1 cellular context compared by ENCODE assay signal in the genomic region with DNA sequence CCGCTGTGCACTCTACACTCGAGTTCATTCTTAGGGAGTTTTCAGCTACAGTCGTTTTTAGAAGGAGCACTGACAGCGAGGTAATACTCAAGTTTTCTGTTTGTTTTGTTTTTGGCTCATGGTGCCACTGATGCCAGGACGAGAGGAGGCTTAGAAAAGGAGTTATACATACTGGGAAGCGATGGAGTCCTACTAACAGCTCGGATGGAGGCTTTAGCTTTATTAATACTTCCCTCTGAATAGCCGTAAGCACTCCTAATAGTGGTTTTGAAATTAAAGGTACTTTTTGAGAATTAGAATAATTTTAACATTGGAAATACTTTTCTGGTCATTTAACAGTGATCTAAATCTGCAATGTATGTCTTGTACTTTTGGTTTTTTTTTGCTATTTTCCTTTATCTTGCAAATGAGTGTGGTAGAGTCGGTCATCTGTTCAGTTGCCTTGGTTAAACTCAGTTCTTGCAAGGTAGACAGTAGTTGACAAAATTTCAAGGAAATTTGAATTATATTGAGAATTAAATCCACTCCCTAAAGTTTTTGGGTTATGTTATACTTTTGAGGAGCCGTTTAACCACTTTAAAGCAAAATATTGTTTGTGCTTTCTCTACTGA.
TF ChIP-seq lines count a peak whose summit lies in the region.

No MANE protein-coding gene starts in this region.

TF ChIP-seq in K562, 482 proteins besides CTCF, POLR2A, EP300 and RAD21 (continued from another document and continues in another):
- TF ChIP-seq, protein P1, sequence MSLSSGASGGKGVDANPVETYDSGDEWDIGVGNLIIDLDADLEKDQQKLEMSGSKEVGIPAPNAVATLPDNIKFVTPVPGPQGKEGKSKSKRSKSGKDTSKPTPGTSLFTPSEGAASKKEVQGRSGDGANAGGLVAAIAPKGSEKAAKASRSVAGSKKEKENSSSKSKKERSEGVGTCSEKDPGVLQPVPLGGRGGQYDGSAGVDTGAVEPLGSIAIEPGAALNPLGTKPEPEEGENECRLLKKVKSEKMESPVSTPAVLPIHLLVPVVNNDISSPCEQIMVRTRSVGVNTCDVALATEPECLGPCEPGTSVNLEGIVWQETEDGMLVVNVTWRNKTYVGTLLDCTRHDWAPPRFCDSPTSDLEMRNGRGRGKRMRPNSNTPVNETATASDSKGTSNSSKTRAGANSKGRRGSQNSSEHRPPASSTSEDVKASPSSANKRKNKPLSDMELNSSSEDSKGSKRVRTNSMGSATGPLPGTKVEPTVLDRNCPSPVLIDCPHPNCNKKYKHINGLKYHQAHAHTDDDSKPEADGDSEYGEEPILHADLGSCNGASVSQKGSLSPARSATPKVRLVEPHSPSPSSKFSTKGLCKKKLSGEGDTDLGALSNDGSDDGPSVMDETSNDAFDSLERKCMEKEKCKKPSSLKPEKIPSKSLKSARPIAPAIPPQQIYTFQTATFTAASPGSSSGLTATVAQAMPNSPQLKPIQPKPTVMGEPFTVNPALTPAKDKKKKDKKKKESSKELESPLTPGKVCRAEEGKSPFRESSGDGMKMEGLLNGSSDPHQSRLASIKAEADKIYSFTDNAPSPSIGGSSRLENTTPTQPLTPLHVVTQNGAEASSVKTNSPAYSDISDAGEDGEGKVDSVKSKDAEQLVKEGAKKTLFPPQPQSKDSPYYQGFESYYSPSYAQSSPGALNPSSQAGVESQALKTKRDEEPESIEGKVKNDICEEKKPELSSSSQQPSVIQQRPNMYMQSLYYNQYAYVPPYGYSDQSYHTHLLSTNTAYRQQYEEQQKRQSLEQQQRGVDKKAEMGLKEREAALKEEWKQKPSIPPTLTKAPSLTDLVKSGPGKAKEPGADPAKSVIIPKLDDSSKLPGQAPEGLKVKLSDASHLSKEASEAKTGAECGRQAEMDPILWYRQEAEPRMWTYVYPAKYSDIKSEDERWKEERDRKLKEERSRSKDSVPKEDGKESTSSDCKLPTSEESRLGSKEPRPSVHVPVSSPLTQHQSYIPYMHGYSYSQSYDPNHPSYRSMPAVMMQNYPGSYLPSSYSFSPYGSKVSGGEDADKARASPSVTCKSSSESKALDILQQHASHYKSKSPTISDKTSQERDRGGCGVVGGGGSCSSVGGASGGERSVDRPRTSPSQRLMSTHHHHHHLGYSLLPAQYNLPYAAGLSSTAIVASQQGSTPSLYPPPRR (CRISPR knock-in tag; IDR thresholded peaks at IDR 0.05; ENCODE audit: borderline replicate concordance) = no peak
- no peak for TF ChIP-seq ZNF561 (CRISPR knock-in tag; conservative IDR thresholded peaks at IDR 0.05)
- TF ChIP-seq, protein P2, sequence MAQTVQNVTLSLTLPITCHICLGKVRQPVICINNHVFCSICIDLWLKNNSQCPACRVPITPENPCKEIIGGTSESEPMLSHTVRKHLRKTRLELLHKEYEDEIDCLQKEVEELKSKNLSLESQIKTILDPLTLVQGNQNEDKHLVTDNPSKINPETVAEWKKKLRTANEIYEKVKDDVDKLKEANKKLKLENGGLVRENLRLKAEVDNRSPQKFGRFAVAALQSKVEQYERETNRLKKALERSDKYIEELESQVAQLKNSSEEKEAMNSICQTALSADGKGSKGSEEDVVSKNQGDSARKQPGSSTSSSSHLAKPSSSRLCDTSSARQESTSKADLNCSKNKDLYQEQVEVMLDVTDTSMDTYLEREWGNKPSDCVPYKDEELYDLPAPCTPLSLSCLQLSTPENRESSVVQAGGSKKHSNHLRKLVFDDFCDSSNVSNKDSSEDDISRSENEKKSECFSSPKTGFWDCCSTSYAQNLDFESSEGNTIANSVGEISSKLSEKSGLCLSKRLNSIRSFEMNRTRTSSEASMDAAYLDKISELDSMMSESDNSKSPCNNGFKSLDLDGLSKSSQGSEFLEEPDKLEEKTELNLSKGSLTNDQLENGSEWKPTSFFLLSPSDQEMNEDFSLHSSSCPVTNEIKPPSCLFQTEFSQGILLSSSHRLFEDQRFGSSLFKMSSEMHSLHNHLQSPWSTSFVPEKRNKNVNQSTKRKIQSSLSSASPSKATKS (CRISPR knock-in tag; IDR thresholded peaks at IDR 0.05) = no peak
- TF ChIP-seq, protein P3, sequence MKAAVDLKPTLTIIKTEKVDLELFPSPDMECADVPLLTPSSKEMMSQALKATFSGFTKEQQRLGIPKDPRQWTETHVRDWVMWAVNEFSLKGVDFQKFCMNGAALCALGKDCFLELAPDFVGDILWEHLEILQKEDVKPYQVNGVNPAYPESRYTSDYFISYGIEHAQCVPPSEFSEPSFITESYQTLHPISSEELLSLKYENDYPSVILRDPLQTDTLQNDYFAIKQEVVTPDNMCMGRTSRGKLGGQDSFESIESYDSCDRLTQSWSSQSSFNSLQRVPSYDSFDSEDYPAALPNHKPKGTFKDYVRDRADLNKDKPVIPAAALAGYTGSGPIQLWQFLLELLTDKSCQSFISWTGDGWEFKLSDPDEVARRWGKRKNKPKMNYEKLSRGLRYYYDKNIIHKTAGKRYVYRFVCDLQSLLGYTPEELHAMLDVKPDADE (conservative IDR thresholded peaks at IDR 0.05; ENCODE audit: control insufficient read depth, low read depth, low read length) = no peak
- no peak for TF ChIP-seq NR1H2 (CRISPR knock-in tag; IDR thresholded peaks at IDR 0.05)
- TF ChIP-seq HCFC1 (IDR thresholded peaks at IDR 0.05; ENCODE audit: low read depth, low read length) = no peak
- TF ChIP-seq ZFPM2 (CRISPR knock-in tag; IDR thresholded peaks at IDR 0.05) = no peak
- no peak for TF ChIP-seq ZNF347 (CRISPR knock-in tag; IDR thresholded peaks at IDR 0.05; ENCODE audit: low read depth)
- TF ChIP-seq, protein P4, sequence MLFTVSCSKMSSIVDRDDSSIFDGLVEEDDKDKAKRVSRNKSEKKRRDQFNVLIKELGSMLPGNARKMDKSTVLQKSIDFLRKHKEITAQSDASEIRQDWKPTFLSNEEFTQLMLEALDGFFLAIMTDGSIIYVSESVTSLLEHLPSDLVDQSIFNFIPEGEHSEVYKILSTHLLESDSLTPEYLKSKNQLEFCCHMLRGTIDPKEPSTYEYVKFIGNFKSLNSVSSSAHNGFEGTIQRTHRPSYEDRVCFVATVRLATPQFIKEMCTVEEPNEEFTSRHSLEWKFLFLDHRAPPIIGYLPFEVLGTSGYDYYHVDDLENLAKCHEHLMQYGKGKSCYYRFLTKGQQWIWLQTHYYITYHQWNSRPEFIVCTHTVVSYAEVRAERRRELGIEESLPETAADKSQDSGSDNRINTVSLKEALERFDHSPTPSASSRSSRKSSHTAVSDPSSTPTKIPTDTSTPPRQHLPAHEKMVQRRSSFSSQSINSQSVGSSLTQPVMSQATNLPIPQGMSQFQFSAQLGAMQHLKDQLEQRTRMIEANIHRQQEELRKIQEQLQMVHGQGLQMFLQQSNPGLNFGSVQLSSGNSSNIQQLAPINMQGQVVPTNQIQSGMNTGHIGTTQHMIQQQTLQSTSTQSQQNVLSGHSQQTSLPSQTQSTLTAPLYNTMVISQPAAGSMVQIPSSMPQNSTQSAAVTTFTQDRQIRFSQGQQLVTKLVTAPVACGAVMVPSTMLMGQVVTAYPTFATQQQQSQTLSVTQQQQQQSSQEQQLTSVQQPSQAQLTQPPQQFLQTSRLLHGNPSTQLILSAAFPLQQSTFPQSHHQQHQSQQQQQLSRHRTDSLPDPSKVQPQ (CRISPR knock-in tag; IDR thresholded peaks at IDR 0.05; ENCODE audit: borderline replicate concordance) = no peak
- TF ChIP-seq HDAC6 (IDR thresholded peaks at IDR 0.05; ENCODE audit: low read depth, low read length) = no peak
- TF ChIP-seq RBM17 (IDR thresholded peaks at IDR 0.05; ENCODE audit: borderline replicate concordance, low read depth, low read length) = no peak
- TF ChIP-seq U2AF1 (optimal IDR thresholded peaks at IDR 0.05; ENCODE audit: low read depth, low read length) = no peak
- 0 out of 2 replicates have a peak, but pooled peaks have one; percentile 12 for TF ChIP-seq GATAD2A (IDR thresholded peaks at IDR 0.05)
- no peak for TF ChIP-seq ETV1 (tag; conservative IDR thresholded peaks at IDR 0.05; ENCODE audit: low read depth)
- no peak for TF ChIP-seq PTRF (tag; IDR thresholded peaks at IDR 0.05)
- TF ChIP-seq BRD4 (IDR thresholded peaks at IDR 0.05) = no peak
- no peak for TF ChIP-seq KDM2B (CRISPR knock-in tag; IDR thresholded peaks at IDR 0.05)
- TF ChIP-seq ASH1L (IDR thresholded peaks at IDR 0.05; ENCODE audit: borderline replicate concordance, low read depth, partially characterized antibody) = no peak
- no peak for TF ChIP-seq KHSRP (IDR thresholded peaks at IDR 0.05)
- TF ChIP-seq ZNF263 (CRISPR knock-in tag; IDR thresholded peaks at IDR 0.05; ENCODE audit: borderline replicate concordance) = no peak; the same call in 1 of the 2 replicates
- TF ChIP-seq, protein P5, sequence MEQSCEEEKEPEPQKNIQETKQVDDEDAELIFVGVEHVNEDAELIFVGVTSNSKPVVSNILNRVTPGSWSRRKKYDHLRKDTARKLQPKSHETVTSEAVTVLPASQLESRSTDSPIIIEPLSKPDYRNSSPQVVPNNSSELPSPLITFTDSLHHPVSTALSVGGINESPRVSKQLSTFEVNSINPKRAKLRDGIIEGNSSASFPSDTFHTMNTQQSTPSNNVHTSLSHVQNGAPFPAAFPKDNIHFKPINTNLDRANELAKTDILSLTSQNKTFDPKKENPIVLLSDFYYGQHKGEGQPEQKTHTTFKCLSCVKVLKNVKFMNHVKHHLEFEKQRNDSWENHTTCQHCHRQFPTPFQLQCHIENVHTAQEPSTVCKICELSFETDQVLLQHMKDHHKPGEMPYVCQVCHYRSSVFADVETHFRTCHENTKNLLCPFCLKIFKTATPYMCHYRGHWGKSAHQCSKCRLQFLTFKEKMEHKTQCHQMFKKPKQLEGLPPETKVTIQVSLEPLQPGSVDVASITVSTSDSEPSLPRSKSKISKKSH (CRISPR knock-in tag; IDR thresholded peaks at IDR 0.05) = no peak
- TF ChIP-seq NFYB (IDR thresholded peaks at IDR 0.05; ENCODE audit: extremely low read depth, insufficient read length) = no peak
- TF ChIP-seq, protein P6, sequence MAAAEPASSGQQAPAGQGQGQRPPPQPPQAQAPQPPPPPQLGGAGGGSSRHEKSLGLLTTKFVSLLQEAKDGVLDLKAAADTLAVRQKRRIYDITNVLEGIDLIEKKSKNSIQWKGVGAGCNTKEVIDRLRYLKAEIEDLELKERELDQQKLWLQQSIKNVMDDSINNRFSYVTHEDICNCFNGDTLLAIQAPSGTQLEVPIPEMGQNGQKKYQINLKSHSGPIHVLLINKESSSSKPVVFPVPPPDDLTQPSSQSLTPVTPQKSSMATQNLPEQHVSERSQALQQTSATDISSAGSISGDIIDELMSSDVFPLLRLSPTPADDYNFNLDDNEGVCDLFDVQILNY (CRISPR knock-in tag; IDR thresholded peaks at IDR 0.05) = no peak
- TF ChIP-seq, protein P7, sequence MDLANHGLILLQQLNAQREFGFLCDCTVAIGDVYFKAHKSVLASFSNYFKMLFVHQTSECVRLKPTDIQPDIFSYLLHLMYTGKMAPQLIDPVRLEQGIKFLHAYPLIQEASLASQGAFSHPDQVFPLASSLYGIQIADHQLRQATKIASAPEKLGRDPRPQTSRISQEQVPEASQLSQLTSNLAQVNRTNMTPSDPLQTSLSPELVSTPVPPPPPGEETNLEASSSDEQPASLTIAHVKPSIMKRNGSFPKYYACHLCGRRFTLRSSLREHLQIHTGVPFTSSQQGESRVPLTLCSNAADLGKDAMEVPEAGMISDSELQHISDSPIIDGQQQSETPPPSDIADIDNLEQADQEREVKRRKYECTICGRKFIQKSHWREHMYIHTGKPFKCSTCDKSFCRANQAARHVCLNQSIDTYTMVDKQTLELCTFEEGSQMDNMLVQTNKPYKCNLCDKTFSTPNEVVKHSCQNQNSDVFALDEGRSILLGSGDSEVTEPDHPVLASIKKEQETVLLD (IDR thresholded peaks at IDR 0.05) = no peak
- TF ChIP-seq ZBTB8A (IDR thresholded peaks at IDR 0.05; ENCODE audit: partially characterized antibody) = no peak
- no peak for TF ChIP-seq TOE1 (IDR thresholded peaks at IDR 0.05; ENCODE audit: borderline replicate concordance)
- no peak for TF ChIP-seq TOE1 (CRISPR knock-in tag; IDR thresholded peaks at IDR 0.05; ENCODE audit: borderline replicate concordance, low read depth)
- TF ChIP-seq CC2D1A (IDR thresholded peaks at IDR 0.05) = no peak
- no peak for TF ChIP-seq ZKSCAN8 (CRISPR knock-in tag; IDR thresholded peaks at IDR 0.05)
- TF ChIP-seq HLTF (IDR thresholded peaks at IDR 0.05) = no peak
- no peak for TF ChIP-seq NONO (IDR thresholded peaks at IDR 0.05; ENCODE audit: low read depth in 2 of 2, low read length in 1 of 2)
